In the genomic region with DNA sequence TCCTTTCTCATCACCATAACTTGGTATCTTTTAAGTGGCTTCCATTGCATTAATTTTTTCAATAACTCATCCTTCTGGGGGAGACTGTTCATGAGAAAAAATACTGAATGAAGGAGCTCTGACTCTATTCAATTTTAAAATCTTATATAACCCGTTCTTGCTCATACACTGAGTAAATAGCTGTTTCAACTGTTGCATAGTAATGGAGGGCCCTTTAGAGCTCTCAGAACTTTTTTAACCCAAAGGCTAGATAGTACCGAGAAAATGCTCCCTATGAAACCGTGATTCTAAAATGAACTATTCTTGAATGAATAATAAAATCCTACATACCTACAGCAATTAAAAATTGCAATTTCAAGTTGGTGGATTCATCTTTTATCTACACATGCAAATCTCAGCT, we compare ENCODE assay signal across 13 cellular contexts. TPM values are rescaled to one million over a fixed set of nuclear protein-coding genes. Genes with fewer than 3 reads are reported as not detected.
"Had no signal": no experiment of that assay in that cellular context is flagged by ENCODE, and none has a peak within 500 bp of the region (broad histone marks: within the 10 kb centered on the region; RNA-seq: fewer than 3 reads in every experiment).

No MANE protein-coding gene starts in this region.

- H3K4me3 Mint-ChIP-seq: immature natural killer cell; naive thymus-derived CD8-positive, alpha-beta T cell; stimulated activated naive B cell treated with anti-CD40 and anti-IgM and Interleukin-4, amounts not matched to agents 10 μg/mL and 1 μg/mL and 100 μg/mL, for 72 hours; stimulated activated naive CD8-positive, alpha-beta T cell treated with anti-CD3 and anti-CD28 coated beads, Interleukin-15, amount 100 ng/mL, for 72 hours; type B pancreatic cell had no signal

- H3K27me3 Mint-ChIP-seq: type B pancreatic cell had no signal

- DNase-seq: effector memory CD4-positive, alpha-beta T cell; immature natural killer cell; mesendoderm; naive thymus-derived CD8-positive, alpha-beta T cell; sigmoid colon; stimulated activated CD4-positive, alpha-beta T cell treated with anti-CD3 and anti-CD28 coated beads, Interleukin-2, amount 100 ng/mL, for 24 hours; stimulated activated CD4-positive, alpha-beta T cell treated with anti-CD3 and anti-CD28 coated beads, Interleukin-4, amount 100 ng/mL, for 4 hours; stimulated activated naive B cell treated with anti-CD40 and anti-IgM and Interleukin-4, amounts not matched to agents 10 μg/mL and 1 μg/mL and 100 μg/mL, for 72 hours; stimulated activated naive CD8-positive, alpha-beta T cell treated with anti-CD3 and anti-CD28 coated beads, Interleukin-15, amount 100 ng/mL, for 72 hours; uterus had no signal

- H3K36me3 ChIP-seq: neutrophil, sigmoid colon, uterus had no signal

- H3K4me1 ChIP-seq: uterus had no signal

- H3K27me3 ChIP-seq: sigmoid colon, uterus had no signal

- H3K9me3 ChIP-seq: neutrophil, sigmoid colon, uterus had no signal

- H3K4me3 ChIP-seq: sigmoid colon, skin epidermis, uterus had no signal

- ATAC-seq: naive thymus-derived CD8-positive, alpha-beta T cell; stimulated activated naive B cell treated with anti-CD40 and anti-IgM and Interleukin-4, amounts not matched to agents 10 μg/mL and 1 μg/mL and 100 μg/mL, for 72 hours; stimulated activated naive CD8-positive, alpha-beta T cell treated with anti-CD3 and anti-CD28 coated beads, Interleukin-15, amount 100 ng/mL, for 72 hours had no signal

- H3K9me3 Mint-ChIP-seq: immature natural killer cell; stimulated activated naive CD8-positive, alpha-beta T cell treated with anti-CD3 and anti-CD28 coated beads, Interleukin-15, amount 100 ng/mL, for 72 hours; type B pancreatic cell had no signal

- H3K27ac ChIP-seq: neutrophil, skin epidermis had no signal

- H3K36me3 Mint-ChIP-seq: immature natural killer cell, type B pancreatic cell had no signal

- H3K27ac Mint-ChIP-seq: immature natural killer cell; naive thymus-derived CD8-positive, alpha-beta T cell; stimulated activated naive B cell treated with anti-CD40 and anti-IgM and Interleukin-4, amounts not matched to agents 10 μg/mL and 1 μg/mL and 100 μg/mL, for 72 hours; type B pancreatic cell had no signal

- H3K4me1 Mint-ChIP-seq: stimulated activated naive CD8-positive, alpha-beta T cell treated with anti-CD3 and anti-CD28 coated beads, Interleukin-15, amount 100 ng/mL, for 72 hours had no signal

RNA-seq across cellular contexts. Expression of a gene that starts 5.3 kb away (rescaled TPM):
- total RNA-seq: naive thymus-derived CD8-positive, alpha-beta T cell had no signal
- polyA plus RNA-seq: naive thymus-derived CD8-positive, alpha-beta T cell had no signal
